ENCODE assay signal across 1 cellular context in genomic region chr17:66915204-66915611, GRCh38.
TF ChIP-seq lines count a peak whose summit lies in the region.

No MANE protein-coding gene starts in this region.

TF ChIP-seq in SK-N-SH treated with all-trans-retinoic acid at 6 μM for 48 hours, 23 proteins besides CTCF, POLR2A, EP300 and RAD21 (continued from another document):
- no peak for TF ChIP-seq TSHZ2 (CRISPR knock-in tag; IDR thresholded peaks at IDR 0.05)
- no peak for TF ChIP-seq POU6F1 (CRISPR knock-in tag; IDR thresholded peaks at IDR 0.05; ENCODE audit: borderline replicate concordance, low read depth)
- no peak for TF ChIP-seq CSDC2 (CRISPR knock-in tag; IDR thresholded peaks at IDR 0.05)
- TF ChIP-seq TCF4 (CRISPR knock-in tag; IDR thresholded peaks at IDR 0.05; ENCODE audit: borderline replicate concordance), result no peak
- TF ChIP-seq ESRRG (CRISPR knock-in tag; IDR thresholded peaks at IDR 0.05), result no peak
- no peak for TF ChIP-seq ZNF565 (CRISPR knock-in tag; conservative IDR thresholded peaks at IDR 0.05; ENCODE audit: low read depth)
- TF ChIP-seq ARNTL (CRISPR knock-in tag; IDR thresholded peaks at IDR 0.05; ENCODE audit: borderline replicate concordance, low read depth), result no peak
- no peak for TF ChIP-seq CREB5 (CRISPR knock-in tag; IDR thresholded peaks at IDR 0.05; ENCODE audit: low read depth)
- no peak for TF ChIP-seq ZNF70 (CRISPR knock-in tag; IDR thresholded peaks at IDR 0.05)
- TF ChIP-seq ZFP3 (CRISPR knock-in tag; IDR thresholded peaks at IDR 0.05), result no peak
- no peak for TF ChIP-seq OSR1 (CRISPR knock-in tag; IDR thresholded peaks at IDR 0.05)
- TF ChIP-seq ZNF8 (CRISPR knock-in tag; IDR thresholded peaks at IDR 0.05), result no peak
- TF ChIP-seq GLIS3 (CRISPR knock-in tag; IDR thresholded peaks at IDR 0.05), result no peak
- no peak for TF ChIP-seq BACH2 (CRISPR knock-in tag; IDR thresholded peaks at IDR 0.05; ENCODE audit: borderline replicate concordance)
- TF ChIP-seq RARB (CRISPR knock-in tag; IDR thresholded peaks at IDR 0.05), result no peak
- no peak for TF ChIP-seq ISL1 (CRISPR knock-in tag; IDR thresholded peaks at IDR 0.05)
